ENCODE assay signal across 9 cellular contexts in the genomic region with DNA sequence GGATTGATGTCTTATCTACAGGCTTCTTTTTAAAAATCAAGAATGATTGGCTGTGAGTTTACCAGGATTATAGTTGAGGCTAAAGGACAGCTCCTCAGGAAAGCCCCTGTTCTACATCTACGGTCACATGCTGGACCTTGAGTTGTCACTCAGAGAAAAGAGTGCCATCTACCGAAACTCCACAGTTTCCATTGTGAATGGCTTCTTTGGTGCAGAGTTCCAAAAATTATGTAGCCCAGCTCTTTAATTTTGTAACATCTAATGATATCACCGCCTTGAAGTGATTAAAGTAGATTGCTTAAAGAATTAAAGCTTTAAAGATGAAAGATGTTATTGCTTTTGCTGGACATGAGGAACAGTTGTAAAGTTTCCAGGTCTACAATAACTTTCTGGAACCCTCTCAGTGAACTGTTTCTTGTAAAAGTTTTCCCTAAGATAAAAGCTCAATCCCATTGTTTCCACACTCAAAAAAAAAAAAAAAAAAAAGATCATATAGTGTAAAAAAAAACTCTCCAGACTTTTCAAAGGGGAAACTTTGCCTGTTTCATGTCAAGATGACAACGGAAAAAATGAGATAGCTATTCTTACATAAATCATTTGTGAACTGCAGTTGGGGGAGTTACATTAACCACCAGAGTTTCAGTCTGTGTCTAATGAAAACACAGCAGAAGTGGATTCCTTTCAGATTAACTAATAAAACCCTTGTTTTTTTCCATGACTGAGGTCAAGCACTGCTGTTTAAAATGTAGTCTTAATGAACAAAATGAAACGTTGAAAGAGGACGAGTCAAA. TPM values are rescaled to one million over a fixed set of nuclear protein-coding genes. Genes with fewer than 3 reads are reported as not detected.
A peak's percentile ranks its signal among the peaks of the same experiment; 100 is the strongest.
DNase-seq lines count a peak whose midpoint lies in the region; ATAC-seq and TF ChIP-seq lines count a peak whose summit lies in the region.
"Had no signal": no experiment of that assay in that cellular context is flagged by ENCODE, and none has a peak within 500 bp of the region (broad histone marks: within the 10 kb centered on the region; RNA-seq: fewer than 3 reads in every experiment).

No MANE protein-coding gene starts in this region.

- no peaks in the 10 kb centered on the region for H3K36me3 Mint-ChIP-seq in immature natural killer cell

- no peak for DNase-seq in activated CD4-positive, CD25-positive, alpha-beta regulatory T cell (lab: John Stamatoyannopoulos, UW)
- DNase-seq in OCI-M1 (lab: John Stamatoyannopoulos, UW) (peak; percentile 65), fibroblast of the aortic adventitia (ENCODE audit: low read depth) (peak; percentile 98), sigmoid colon (no peak), immature natural killer cell (no peak), DMS153 (lab: John Stamatoyannopoulos, UW) (no peak)

- no peak overlapping the region for H3K27ac Mint-ChIP-seq in immature natural killer cell

- H3K4me1 ChIP-seq in sigmoid colon = peaks cover 0 to 58% (median 24%) of the 10 kb centered on the region in 4 donors

- no peak for TF ChIP-seq POLR2A in sigmoid colon (IDR thresholded peaks at IDR 0.05)

- H3K4me1 Mint-ChIP-seq in immature natural killer cell = no peaks in the 10 kb centered on the region

- H3K4me3 ChIP-seq in fibroblast of the aortic adventitia (ENCODE audit: low read depth, low read length) = peak overlapping the region; percentile 86
- H3K4me3 ChIP-seq in sigmoid colon = peak overlapping the region; percentile 1 to 62 (median 54)

- H3K27ac ChIP-seq in sigmoid colon = peak overlapping the region; percentile 80 to 91 (median 86)
- H3K27ac ChIP-seq: C4-2B had no signal

- TF ChIP-seq CTCF in fibroblast of the aortic adventitia (IDR thresholded peaks at IDR 0.05; ENCODE audit: insufficient read depth, low read length) = peak; percentile 39
- TF ChIP-seq CTCF in sigmoid colon (IDR thresholded peaks at IDR 0.05) = no peak

- H3K9me3 Mint-ChIP-seq in immature natural killer cell = peaks cover 0 to 11% (median 0%) of the 10 kb centered on the region in 6 donors

- intact Hi-C loops in sigmoid colon (cut with DNase I) = loop anchor here (1.0 to 5.0 kb wide), 4 partner anchors 81 to 401 kb away; no protein-coding TSS in a partner anchor

- peak; percentile 1 to 87 (median 79) for TF ChIP-seq EP300 in sigmoid colon (IDR thresholded peaks at IDR 0.05)

- H3K4me3 Mint-ChIP-seq in immature natural killer cell = no peak overlapping the region

- H3K27me3 ChIP-seq in sigmoid colon = no peaks in the 10 kb centered on the region

- 12 to 31% methylated on average over 6 of the region's 6 CpGs for WGBS in sigmoid colon, 2 donors

- H3K36me3 ChIP-seq in sigmoid colon = no peaks in the 10 kb centered on the region

- peaks cover 0 to 3% (median 0%) of the 10 kb centered on the region in 3 donors for H3K27me3 Mint-ChIP-seq in immature natural killer cell (ENCODE audit: low read depth in 3 of 3)

- ATAC-seq in activated CD4-positive, CD25-positive, alpha-beta regulatory T cell treated with anti-CD3 and anti-CD28 coated beads, Interleukin-2, amount 50 U/mL, for 24 hours = peak; percentile 70 to 72
- ATAC-seq in HG02623 (IDR thresholded peaks at IDR 0.05; ENCODE audit: unreplicated experiment) = peak; percentile 81

- H3K9me3 ChIP-seq in sigmoid colon = no peaks in the 10 kb centered on the region

RNA-seq across cellular contexts. Expression of a gene that starts 4.3 kb away (rescaled TPM):
- total RNA-seq in fibroblast of the aortic adventitia (ENCODE audit: low replicate concordance) (1,653 and 14,045 TPM in 2 replicates), sigmoid colon (1,000 to 10,000 TPM in 1 of 4 donors, 100 to 1,000 TPM in 3; 183 to 1,567 (median 438) TPM)
- polyA plus RNA-seq in sigmoid colon (100 to 1,000 TPM in 1 of 3 donors, 10 to 100 TPM in 2; 29.1 to 294 (median 34.8) TPM), immature natural killer cell (not detected)

Comparison
In these comparisons a context has a peak if more than half of its experiments do, and no peak if none do; other contexts are left out.
1. DNase-seq: peak in OCI-M1 (single experiment) and fibroblast of the aortic adventitia (single experiment); none in activated CD4-positive, CD25-positive, alpha-beta regulatory T cell (0 of 4), sigmoid colon (single experiment), immature natural killer cell (0 of 3) and DMS153 (single experiment).